14 cellular contexts compared by ENCODE assay signal in the genomic region with DNA sequence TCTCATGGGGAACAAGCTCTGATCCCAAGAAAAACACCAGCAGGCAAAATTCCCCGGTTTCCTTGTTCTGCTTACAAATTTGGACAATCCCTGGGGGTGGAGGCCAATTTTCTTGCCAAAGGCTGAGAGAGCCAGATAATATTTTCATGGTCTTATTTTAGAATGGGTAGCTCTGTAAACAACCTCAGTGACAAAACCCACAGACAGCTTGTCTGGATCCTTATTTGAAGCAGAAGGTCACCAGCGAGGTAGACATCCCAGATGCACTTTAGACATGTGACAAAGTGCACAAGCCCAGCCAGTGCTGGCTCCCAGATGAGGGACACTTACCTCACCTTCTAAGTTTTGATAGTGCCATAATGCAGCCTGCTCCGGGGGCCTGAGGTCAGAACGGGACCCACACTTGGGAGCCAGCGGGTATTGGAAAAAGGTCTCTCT.
DNase-seq lines count a peak whose midpoint lies in the region; ATAC-seq, FAIRE-seq and TF ChIP-seq lines count a peak whose summit lies in the region.
"Had no signal": no experiment of that assay in that cellular context is flagged by ENCODE, and none has a peak within 500 bp of the region (broad histone marks: within the 10 kb centered on the region; RNA-seq: fewer than 3 reads in every experiment).

No MANE protein-coding gene starts in this region.

- H3K27me3 Mint-ChIP-seq in chondrocyte (ENCODE audit: low read depth) (no peaks in the 10 kb centered on the region), T-helper 17 cell (peaks cover 19% of the 10 kb centered on the region)
- H3K27me3 Mint-ChIP-seq: activated naive CD8-positive, alpha-beta T cell treated with anti-CD3 and anti-CD28 coated beads for 36 hours had no signal

- H3K27me3 ChIP-seq in right lobe of liver (no peaks in the 10 kb centered on the region), small intestine (ENCODE audit: control insufficient read depth in 2 of 2, insufficient read depth in 2 of 2, low read length in 2 of 2) (no peaks in the 10 kb centered on the region)
- H3K27me3 ChIP-seq: tibial nerve had no signal

- DNase-seq in EH (ENCODE audit: low read depth) (peak; percentile 31), chondrocyte (ENCODE audit: low spot score) (no peak), right lobe of liver (no peak), small intestine (no peak), T-helper 17 cell (no peak), ecto neural progenitor cell (ENCODE audit: low spot score) (no peak)
- DNase-seq: activated naive CD8-positive, alpha-beta T cell treated with anti-CD3 and anti-CD28 coated beads for 36 hours; DMS53; NCI-H2081 had no signal

- 36% methylated on average over 5 of the region's 5 CpGs for WGBS in right lobe of liver (ENCODE audit: insufficient coverage, low coverage, low lambda C conversion rate, missing lambda C conversion rate)
- WGBS in small intestine, 3 donors: 62 to 72% (median 64%) methylated on average over 5 of the region's 5 CpGs

- no peak for TF ChIP-seq POLR2A in right lobe of liver (IDR thresholded peaks at IDR 0.05)

- intact Hi-C loops in right lobe of liver (cut with DNase I): no loop called here

- peaks cover 20% of the 10 kb centered on the region for H3K36me3 Mint-ChIP-seq in chondrocyte (ENCODE audit: low read depth)
- peaks cover 3% of the 10 kb centered on the region for H3K36me3 Mint-ChIP-seq in T-helper 17 cell (ENCODE audit: low read depth)
- H3K36me3 Mint-ChIP-seq: activated naive CD8-positive, alpha-beta T cell treated with anti-CD3 and anti-CD28 coated beads for 36 hours had no signal

- H3K4me1 Mint-ChIP-seq in chondrocyte (ENCODE audit: low read depth) (peaks cover 63% of the 10 kb centered on the region), T-helper 17 cell (peaks cover 15% of the 10 kb centered on the region)

- H3K9me3 Mint-ChIP-seq in chondrocyte (ENCODE audit: low read depth): no peaks in the 10 kb centered on the region
- H3K9me3 Mint-ChIP-seq: activated naive CD8-positive, alpha-beta T cell treated with anti-CD3 and anti-CD28 coated beads for 36 hours had no signal

- H3K27ac Mint-ChIP-seq in chondrocyte (ENCODE audit: unreplicated experiment) (peak overlapping the region; percentile 93), T-helper 17 cell (no peak overlapping the region)
- H3K27ac Mint-ChIP-seq: activated naive CD8-positive, alpha-beta T cell treated with anti-CD3 and anti-CD28 coated beads for 36 hours had no signal

- H3K4me1 ChIP-seq in right lobe of liver: peaks cover 0 to 50% (median 26%) of the 10 kb centered on the region in 4 donors
- H3K4me1 ChIP-seq in small intestine (ENCODE audit: control insufficient read depth in 2 of 2, insufficient read depth in 1 of 2, low read depth in 1 of 2, low read length in 1 of 2): no peaks in the 10 kb centered on the region

- H3K27ac ChIP-seq in right lobe of liver (peak overlapping the region; percentile 20 to 70 (median 67)), small intestine (ENCODE audit: low read depth in 1 of 2, low read length in 1 of 2) (peak overlapping the region; percentile 28 to 60)

- peak; percentile 63 to 75 (median 72) for ATAC-seq in right lobe of liver
- ATAC-seq in HG03354 (IDR thresholded peaks at IDR 0.05; ENCODE audit: poor library complexity, severe bottlenecking, unreplicated experiment): no peak
- ATAC-seq in T-helper 17 cell: no peak
- no peak for ATAC-seq in HG03457 (IDR thresholded peaks at IDR 0.05; ENCODE audit: unreplicated experiment)

- no peaks in the 10 kb centered on the region for H3K9me3 ChIP-seq in right lobe of liver
- no peaks in the 10 kb centered on the region for H3K9me3 ChIP-seq in small intestine (ENCODE audit: control insufficient read depth, low read depth)
- no peaks in the 10 kb centered on the region for H3K9me3 ChIP-seq in T-helper 17 cell (ENCODE audit: control insufficient read depth, low read length, poor library complexity, severe bottlenecking)
- H3K9me3 ChIP-seq: tibial nerve had no signal

- H3K4me3 Mint-ChIP-seq in chondrocyte (ENCODE audit: unreplicated experiment): no peak overlapping the region
- H3K4me3 Mint-ChIP-seq in T-helper 17 cell: no peak overlapping the region
- H3K4me3 Mint-ChIP-seq: activated naive CD8-positive, alpha-beta T cell treated with anti-CD3 and anti-CD28 coated beads for 36 hours had no signal

- no peak overlapping the region for H3K4me3 ChIP-seq in right lobe of liver
- no peak overlapping the region for H3K4me3 ChIP-seq in small intestine (ENCODE audit: low read depth in 1 of 2, low read length in 2 of 2)
- H3K4me3 ChIP-seq: tibial nerve had no signal

- TF ChIP-seq CTCF in chondrocyte (IDR thresholded peaks at IDR 0.05) (no peak), right lobe of liver (IDR thresholded peaks at IDR 0.05) (no peak)

- FAIRE-seq in small intestine (lab: Jason Lieb, UNC): no peak
- FAIRE-seq: GM12892, H1 had no signal

- peaks cover 0 to 9% (median 2%) of the 10 kb centered on the region in 4 donors for H3K36me3 ChIP-seq in right lobe of liver
- H3K36me3 ChIP-seq in small intestine (ENCODE audit: control insufficient read depth in 2 of 2, insufficient read depth in 2 of 2, low read length in 2 of 2): peaks cover 0 to 2% of the 10 kb centered on the region in 2 donors

Comparison
In these comparisons a context has a peak if more than half of its experiments do, and no peak if none do; other contexts are left out.
1. ATAC-seq: peak in right lobe of liver (4 of 4); none in HG03354 (single experiment), T-helper 17 cell (single experiment) and HG03457 (single experiment).